16 cellular contexts compared by ENCODE assay signal in the genomic region with DNA sequence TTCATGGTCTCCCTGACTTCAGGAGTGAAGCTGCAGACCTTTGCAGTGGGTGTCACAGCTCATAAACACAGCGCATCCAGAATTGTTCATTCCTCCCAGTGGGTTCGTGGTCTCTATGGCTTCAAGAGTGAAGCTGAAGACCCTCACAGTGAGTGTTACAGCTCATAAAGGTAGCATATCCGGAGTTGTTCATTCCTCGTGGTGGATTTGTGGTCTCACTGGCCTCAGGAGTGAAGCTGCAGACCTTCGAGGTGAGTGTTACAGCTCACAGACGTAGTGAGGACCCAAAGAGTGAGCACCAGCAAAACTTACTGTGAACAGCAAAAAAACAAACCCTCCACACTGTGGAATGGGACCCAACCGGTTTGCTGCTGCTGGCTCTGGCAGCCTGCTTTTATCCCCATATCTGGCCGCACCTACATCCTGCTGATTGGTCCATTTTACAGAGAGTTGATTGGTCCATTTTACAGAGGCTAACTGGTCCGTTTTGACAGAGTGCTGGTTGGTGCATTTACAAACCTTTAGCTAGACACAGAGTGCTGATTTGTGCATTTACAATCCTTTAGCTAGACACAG.
"Had no signal": no experiment of that assay in that cellular context is flagged by ENCODE, and none has a peak within 500 bp of the region (broad histone marks: within the 10 kb centered on the region; RNA-seq: fewer than 3 reads in every experiment).

No MANE protein-coding gene starts in this region.

- ATAC-seq: activated CD4-positive, alpha-beta T cell treated with anti-CD3 and anti-CD28 coated beads for 36 hours; heart left ventricle; left colon; naive thymus-derived CD4-positive, alpha-beta T cell had no signal

- H3K27me3 Mint-ChIP-seq: activated B cell treated with CpG ODN at 0.5 μM for 24 hours; activated CD4-positive, alpha-beta T cell treated with anti-CD3 and anti-CD28 coated beads for 36 hours; activated naive CD8-positive, alpha-beta T cell treated with anti-CD3 and anti-CD28 coated beads, Interleukin-2, amount 10 ng/mL, durations not matched to agents 7 days and 5 days; naive thymus-derived CD4-positive, alpha-beta T cell had no signal

- H3K4me1 Mint-ChIP-seq: activated B cell treated with CpG ODN at 0.5 μM for 24 hours; activated CD4-positive, alpha-beta T cell treated with anti-CD3 and anti-CD28 coated beads for 36 hours; activated naive CD8-positive, alpha-beta T cell treated with anti-CD3 and anti-CD28 coated beads, Interleukin-2, amount 10 ng/mL, durations not matched to agents 7 days and 5 days; endodermal cell; naive thymus-derived CD4-positive, alpha-beta T cell had no signal

- DNase-seq: activated B cell treated with CpG ODN at 0.5 μM for 24 hours; activated CD4-positive, alpha-beta T cell treated with anti-CD3 and anti-CD28 coated beads for 36 hours; activated CD4-positive, alpha-beta T cell treated with anti-CD3 and anti-CD28 coated beads, Interleukin-2, amount 50 U/mL, for 48 hours; activated effector memory CD4-positive, alpha-beta T cell treated with Interleukin-2 at 50 U/mL for 16 hours; activated naive CD4-positive, alpha-beta T cell treated with anti-CD3 and anti-CD28 coated beads for 36 hours; activated T-cell treated with anti-CD3 and anti-CD28 coated beads, Interleukin-2, amount 50 U/mL, for 48 hours; amniotic stem cell; endodermal cell; mesenchymal stem cell; naive thymus-derived CD4-positive, alpha-beta T cell; stimulated activated CD4-positive, alpha-beta T cell treated with anti-CD3 and anti-CD28 coated beads, Interleukin-4, amount 100 ng/mL, for 1 hour; stimulated activated naive CD4-positive, alpha-beta T cell treated with Interleukin-2 at 50 U/mL for 16 hours; T-helper 9 cell had no signal

- H3K36me3 Mint-ChIP-seq: activated naive CD8-positive, alpha-beta T cell treated with anti-CD3 and anti-CD28 coated beads, Interleukin-2, amount 10 ng/mL, durations not matched to agents 7 days and 5 days; naive thymus-derived CD4-positive, alpha-beta T cell had no signal

- H3K27ac Mint-ChIP-seq: activated B cell treated with CpG ODN at 0.5 μM for 24 hours; activated CD4-positive, alpha-beta T cell treated with anti-CD3 and anti-CD28 coated beads for 36 hours; activated naive CD4-positive, alpha-beta T cell treated with anti-CD3 and anti-CD28 coated beads for 36 hours; activated naive CD8-positive, alpha-beta T cell treated with anti-CD3 and anti-CD28 coated beads, Interleukin-2, amount 10 ng/mL, durations not matched to agents 7 days and 5 days; endodermal cell; naive thymus-derived CD4-positive, alpha-beta T cell had no signal

- H3K9me3 Mint-ChIP-seq: activated B cell treated with CpG ODN at 0.5 μM for 24 hours; activated naive CD4-positive, alpha-beta T cell treated with anti-CD3 and anti-CD28 coated beads for 36 hours; activated naive CD8-positive, alpha-beta T cell treated with anti-CD3 and anti-CD28 coated beads, Interleukin-2, amount 10 ng/mL, durations not matched to agents 7 days and 5 days had no signal

- H3K4me3 Mint-ChIP-seq: activated B cell treated with CpG ODN at 0.5 μM for 24 hours; activated CD4-positive, alpha-beta T cell treated with anti-CD3 and anti-CD28 coated beads for 36 hours; activated naive CD4-positive, alpha-beta T cell treated with anti-CD3 and anti-CD28 coated beads for 36 hours; activated naive CD8-positive, alpha-beta T cell treated with anti-CD3 and anti-CD28 coated beads, Interleukin-2, amount 10 ng/mL, durations not matched to agents 7 days and 5 days; endodermal cell; naive thymus-derived CD4-positive, alpha-beta T cell had no signal
